In the genomic region with DNA sequence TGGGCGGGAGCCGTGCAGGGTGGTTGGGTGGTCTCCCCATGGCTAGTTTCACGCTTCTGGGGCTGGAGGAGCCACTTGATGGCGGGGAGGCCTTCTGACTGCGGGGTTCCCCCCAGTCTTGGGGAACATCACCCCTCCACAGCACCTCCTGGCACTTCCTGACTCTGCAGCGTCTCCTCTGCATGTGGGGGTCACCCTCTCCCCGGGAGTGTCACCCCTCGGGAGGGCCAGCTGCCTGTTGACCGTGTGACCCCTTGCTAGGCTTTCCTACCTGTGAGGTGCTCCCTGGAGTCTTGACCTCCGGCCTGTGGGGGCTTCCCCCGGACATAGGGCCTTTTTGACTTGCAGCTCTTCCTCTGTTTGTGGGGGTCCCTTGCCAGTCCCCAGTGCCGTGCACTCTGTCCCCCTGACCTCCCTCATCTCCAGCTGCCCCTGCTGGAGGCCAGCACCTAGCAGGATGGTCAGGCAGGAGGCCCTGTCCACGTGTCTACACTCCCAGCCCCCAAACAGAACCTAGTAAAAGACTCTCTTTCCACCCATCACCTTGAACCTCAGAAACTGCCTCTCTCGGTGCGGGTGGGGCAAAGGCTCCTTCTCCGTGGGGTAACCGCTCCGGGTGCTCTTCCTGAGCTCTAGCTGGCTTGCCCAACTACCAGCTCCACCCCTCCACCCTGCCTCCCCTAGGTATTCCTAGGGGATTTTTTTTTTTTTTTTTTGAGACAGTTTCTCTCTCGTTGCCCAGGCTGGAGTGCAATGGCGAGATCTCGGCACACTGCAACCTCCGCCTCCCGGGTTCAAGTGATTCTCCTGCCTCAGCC, we compare ENCODE assay signal across 8 cellular contexts. TPM values are rescaled to one million over a fixed set of nuclear protein-coding genes. Genes with fewer than 3 reads are reported as not detected.
DNase-seq lines count a peak whose midpoint lies in the region; ATAC-seq lines count a peak whose summit lies in the region.

No MANE protein-coding gene starts in this region.

- no peak overlapping the region for H2BK12ac ChIP-seq in neuronal stem cell (ENCODE audit: low read length)

- no peaks in the 10 kb centered on the region for H3K36me3 ChIP-seq in MG63
- no peaks in the 10 kb centered on the region for H3K36me3 ChIP-seq in endocrine pancreas (ENCODE audit: control insufficient read depth, insufficient read depth, low read length)
- H3K36me3 ChIP-seq in neuronal stem cell (replicated peaks in 1 of 2; ENCODE audit: control insufficient read depth in 2 of 2, insufficient read depth in 2 of 2, low read length in 2 of 2) = peaks cover 0 to 11% of the 10 kb centered on the region in 2 donors

- peak overlapping the region; percentile 89 for H2AK5ac ChIP-seq in neuronal stem cell (ENCODE audit: low read depth, low read length)

- WGBS in neuronal stem cell (ENCODE audit: extremely low coverage in 2 of 2, insufficient read length in 2 of 2, insufficient replicate concordance in 1 of 2), 2 donors = no CpG with 5 or more reads among the region's 23 CpGs

- H4K8ac ChIP-seq in neuronal stem cell (ENCODE audit: low read depth, low read length) = no peak overlapping the region

- H3K4me1 ChIP-seq in endocrine pancreas (ENCODE audit: control insufficient read depth, insufficient read depth, low read length) (no peaks in the 10 kb centered on the region), neuronal stem cell (ENCODE audit: control insufficient read depth in 2 of 2, insufficient read depth in 1 of 2, low read depth in 1 of 2, low read length in 2 of 2) (peaks cover 12 to 15% of the 10 kb centered on the region in 2 donors)

- H3K4me2 ChIP-seq in neuronal stem cell (ENCODE audit: insufficient read depth, low read length, poor library complexity, severe bottlenecking) = peak overlapping the region; percentile 75

- H3K4me3 ChIP-seq in MG63 (peak overlapping the region; percentile 73), endocrine pancreas (ENCODE audit: control insufficient read depth, insufficient read depth, low read length) (peak overlapping the region; percentile 62), neuronal stem cell (ENCODE audit: low read length in 2 of 2) (peak overlapping the region; percentile 69 to 87)

- no peak overlapping the region for H4K91ac ChIP-seq in neuronal stem cell (ENCODE audit: low read depth, low read length, poor library complexity)

- no peak overlapping the region for H3K27ac ChIP-seq in neuronal stem cell (replicated peaks; ENCODE audit: low read length)

- H3K79me1 ChIP-seq in neuronal stem cell (ENCODE audit: low read depth, low read length) = peaks cover 7% of the 10 kb centered on the region

- H3K9ac ChIP-seq in endocrine pancreas (ENCODE audit: control insufficient read depth, insufficient read depth, low read length) = peak overlapping the region; percentile 90
- H3K9ac ChIP-seq in neuronal stem cell (ENCODE audit: low read depth, low read length, poor library complexity) = peak overlapping the region; percentile 88

- H2AFZ ChIP-seq in neuronal stem cell (ENCODE audit: low read length) = peak overlapping the region; percentile 100

- ATAC-seq in HG03280 (IDR thresholded peaks at IDR 0.05; ENCODE audit: unreplicated experiment) = no peak

- no peak overlapping the region for H3K4ac ChIP-seq in neuronal stem cell (ENCODE audit: low read length)

- H3K14ac ChIP-seq in neuronal stem cell (ENCODE audit: low read length) = peak overlapping the region; percentile 94

- peak overlapping the region; percentile 89 for H3K23ac ChIP-seq in neuronal stem cell (ENCODE audit: low read depth, low read length, poor library complexity)

- DNase-seq in NCI-H1417 (lab: John Stamatoyannopoulos, UW) (peak in 2 of 3 experiments; percentile 38 to 41), NCI-H1417 treated with DMSO at 0.1 percent for 48 hours (lab: John Stamatoyannopoulos, UW) (no peak), MG63 (no peak), neuronal stem cell (ENCODE audit: low spot score) (no peak), NCI-H748 (lab: John Stamatoyannopoulos, UW; ENCODE audit: unreplicated experiment) (no peak), SHP77 treated with DMSO at 0.1 percent for 48 hours (lab: John Stamatoyannopoulos, UW) (no peak)

- H3K18ac ChIP-seq in neuronal stem cell (ENCODE audit: low read length) = peak overlapping the region; percentile 98

- H2BK5ac ChIP-seq in neuronal stem cell (ENCODE audit: low read length) = peak overlapping the region; percentile 56

- H3K27me3 ChIP-seq in MG63 (no peaks in the 10 kb centered on the region), endocrine pancreas (ENCODE audit: control insufficient read depth, insufficient read depth, low read length) (no peaks in the 10 kb centered on the region), neuronal stem cell (ENCODE audit: control insufficient read depth in 3 of 3, insufficient read depth in 3 of 3, low read depth in 1 of 3, low read length in 3 of 3) (peaks cover 0 to 16% (median 0%) of the 10 kb centered on the region in 3 experiments)

- H2BK15ac ChIP-seq in neuronal stem cell (ENCODE audit: low read length) = no peak overlapping the region

- no peaks in the 10 kb centered on the region for H3K9me3 ChIP-seq in MG63
- no peaks in the 10 kb centered on the region for H3K9me3 ChIP-seq in endocrine pancreas (ENCODE audit: control insufficient read depth, low read length)
- peaks cover 0 to 4% of the 10 kb centered on the region in 2 donors for H3K9me3 ChIP-seq in neuronal stem cell (replicated peaks in 1 of 2; ENCODE audit: control insufficient read depth in 2 of 2, insufficient read depth in 1 of 2, low read depth in 1 of 2, low read length in 2 of 2)

- peak overlapping the region; percentile 47 for H2BK120ac ChIP-seq in neuronal stem cell (ENCODE audit: low read depth, low read length)

RNA-seq across cellular contexts. Expression of gene AACS, which starts 0.7 kb away (rescaled TPM):
- total RNA-seq in MG63 (2014; rRNA removed; shearing (Covaris generic); ENCODE audit: low replicate concordance) = 6.8 and 16.0 TPM in 2 replicates
- 13.7 TPM for polyA plus RNA-seq in neuronal stem cell (2013, experiment 1 of 2)
- 14.1 TPM for polyA plus RNA-seq in neuronal stem cell (2013, experiment 2 of 2)

Comparison
In these comparisons a context has a peak if more than half of its experiments do, and no peak if none do; other contexts are left out.
1. DNase-seq: peak in NCI-H1417 (2 of 3); none in NCI-H1417 treated with DMSO at 0.1 percent for 48 hours (single experiment), MG63 (single experiment), neuronal stem cell (single experiment), NCI-H748 (single experiment) and SHP77 treated with DMSO at 0.1 percent for 48 hours (single experiment).
2. Peak in every context shown above with its lines, with median percentiles within 50 percentile points of each other: H3K4me3 ChIP-seq.